ENCODE assay signal across 8 cellular contexts in the genomic region with DNA sequence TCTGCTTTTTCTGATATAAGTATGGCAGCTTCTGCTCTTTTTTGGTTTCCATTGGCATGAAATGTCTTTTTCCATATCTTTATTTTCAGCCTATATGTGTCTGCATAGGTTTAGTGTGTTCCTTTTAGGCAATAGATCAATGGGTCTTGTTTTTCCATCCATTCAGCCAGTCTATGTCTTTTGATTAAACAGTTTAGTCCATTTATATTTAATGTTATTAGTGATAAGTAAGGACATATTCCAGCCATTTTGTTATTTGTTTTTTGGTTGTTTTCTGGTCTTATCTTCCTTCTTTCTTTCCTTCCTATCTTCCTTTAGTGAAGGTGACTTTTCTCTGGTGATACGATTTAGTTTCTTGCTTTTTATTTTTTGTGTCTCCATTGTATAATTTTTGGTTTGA.
"Had no signal": no experiment of that assay in that cellular context is flagged by ENCODE, and none has a peak within 500 bp of the region (broad histone marks: within the 10 kb centered on the region; RNA-seq: fewer than 3 reads in every experiment).

No MANE protein-coding gene starts in this region.

- ATAC-seq: GM12878 had no signal

- DNase-seq: GDM1, GF-D8 had no signal

- FAIRE-seq: G401.6, GM12878, GM12891, GM12892, GM18507, GM19239 had no signal

- H3K4me3 ChIP-seq: GM12878 had no signal
